Comparison of ENCODE assay signal across 1 cellular context in the genomic region with DNA sequence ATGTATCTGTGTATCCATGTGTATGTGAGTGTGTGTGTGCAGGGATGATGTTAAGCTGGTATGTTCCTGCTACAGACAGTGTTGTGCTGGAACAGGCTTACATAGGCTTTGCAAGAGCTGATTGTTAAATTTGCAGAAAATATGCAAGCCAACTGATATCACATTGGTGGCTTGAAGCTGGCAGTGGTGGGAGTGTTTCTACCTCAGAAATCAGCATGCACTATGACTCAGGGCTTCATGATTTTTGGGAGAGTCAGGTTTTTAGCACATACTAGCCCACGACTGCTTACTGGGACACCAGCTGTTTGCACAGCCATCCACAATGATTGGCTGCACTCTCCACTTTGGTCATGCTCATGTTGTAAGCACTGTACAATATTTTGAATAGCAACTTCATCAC.
TF ChIP-seq lines count a peak whose summit lies in the region.

No MANE protein-coding gene starts in this region.

TF ChIP-seq in H1, 55 proteins besides CTCF, POLR2A, EP300 and RAD21:
- no peak for TF ChIP-seq KDM5A (IDR thresholded peaks at IDR 0.05; ENCODE audit: low read length)
- peak; percentile 9; the same call in 1 of the 2 replicates for TF ChIP-seq MAFK (IDR thresholded peaks at IDR 0.05; ENCODE audit: low read depth, low read length)
